8 cellular contexts compared by ENCODE assay signal in the genomic region with DNA sequence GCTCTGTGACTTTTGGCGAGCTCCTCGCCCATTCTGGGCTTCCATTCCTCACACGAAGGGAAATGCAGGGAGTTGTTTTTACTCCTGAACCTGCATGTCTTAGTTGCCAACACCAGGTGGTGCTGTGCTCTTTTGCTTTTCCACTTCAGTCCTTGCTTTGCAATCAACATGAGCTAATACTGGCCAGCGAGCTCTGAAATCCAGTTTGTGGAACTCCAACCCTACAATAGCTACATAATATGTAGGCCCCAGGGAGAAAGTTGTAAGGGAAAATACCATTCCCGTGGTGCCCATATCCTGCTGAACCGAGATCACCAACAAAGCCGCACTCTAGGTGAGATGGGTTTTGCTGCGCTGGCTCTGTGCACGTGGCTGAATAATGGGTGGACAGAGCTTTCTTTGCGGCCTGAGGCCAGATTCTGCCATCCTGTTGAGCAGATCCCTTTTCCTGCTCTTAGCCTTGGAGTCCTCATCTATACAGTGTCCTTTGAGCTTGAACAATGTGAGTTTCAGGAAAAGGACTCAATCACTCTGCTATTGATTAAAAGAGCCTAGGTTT. TPM values are rescaled to one million over a fixed set of nuclear protein-coding genes. Genes with fewer than 3 reads are reported as not detected.
DNase-seq lines count a peak whose midpoint lies in the region; ATAC-seq lines count a peak whose summit lies in the region.

No MANE protein-coding gene starts in this region.

- no peaks in the 10 kb centered on the region for H3K27me3 ChIP-seq in adipocyte (replicated peaks; ENCODE audit: control insufficient read depth, insufficient read depth, low read length)

- peaks cover 7% of the 10 kb centered on the region for H3K36me3 ChIP-seq in adipocyte (ENCODE audit: control insufficient read depth, insufficient read depth, low read length, severe bottlenecking)

- intact Hi-C loops in left cardiac atrium (cut with DNase I), result loop anchor here (2.0 to 5.0 kb wide), 4 partner anchors 29 to 269 kb away; no protein-coding TSS in a partner anchor

- DNase-seq in activated gamma-delta T cell treated with Interleukin-2 at 50 U/mL for 16 hours (peak; percentile 29), activated gamma-delta T cell (lab: John Stamatoyannopoulos, UW) (no peak), Kasumi-1 (lab: John Stamatoyannopoulos, UW) (peak; percentile 86 to 88), SHP77 (lab: John Stamatoyannopoulos, UW) (peak; percentile 38 to 59), adipocyte (ENCODE audit: low read depth) (peak; percentile 89), left cardiac atrium (peak; percentile 63), pulmonary artery endothelial cell (ENCODE audit: low read depth, low spot score) (peak; percentile 55)

- H3K9me3 ChIP-seq in adipocyte (ENCODE audit: control insufficient read depth, low read length), result no peaks in the 10 kb centered on the region

- ATAC-seq in left cardiac atrium (peak; percentile 79 to 80), GM21529 (IDR thresholded peaks at IDR 0.05; ENCODE audit: unreplicated experiment) (no peak)

- H3K4me1 ChIP-seq in adipocyte (ENCODE audit: control insufficient read depth, insufficient read depth, low read length), result peaks cover 48% of the 10 kb centered on the region

- H3K4me3 ChIP-seq in adipocyte (ENCODE audit: low read length), result no peak overlapping the region

- peak overlapping the region; percentile 32 for H3K9ac ChIP-seq in adipocyte (ENCODE audit: low read length)

RNA-seq across cellular contexts. Expression of a gene that starts 25.0 kb away (rescaled TPM):
- total RNA-seq in left cardiac atrium (10 to 100 TPM; 15.8 to 17.5 TPM), pulmonary artery endothelial cell (8.8 and 9.5 TPM in 2 replicates)

RNA-seq across cellular contexts. Expression of a gene that starts 25.2 kb away (rescaled TPM):
- total RNA-seq in left cardiac atrium (10 to 100 TPM; 10.6 to 15.0 TPM), pulmonary artery endothelial cell (44.0 and 45.8 TPM in 2 replicates)
